In the genomic region with DNA sequence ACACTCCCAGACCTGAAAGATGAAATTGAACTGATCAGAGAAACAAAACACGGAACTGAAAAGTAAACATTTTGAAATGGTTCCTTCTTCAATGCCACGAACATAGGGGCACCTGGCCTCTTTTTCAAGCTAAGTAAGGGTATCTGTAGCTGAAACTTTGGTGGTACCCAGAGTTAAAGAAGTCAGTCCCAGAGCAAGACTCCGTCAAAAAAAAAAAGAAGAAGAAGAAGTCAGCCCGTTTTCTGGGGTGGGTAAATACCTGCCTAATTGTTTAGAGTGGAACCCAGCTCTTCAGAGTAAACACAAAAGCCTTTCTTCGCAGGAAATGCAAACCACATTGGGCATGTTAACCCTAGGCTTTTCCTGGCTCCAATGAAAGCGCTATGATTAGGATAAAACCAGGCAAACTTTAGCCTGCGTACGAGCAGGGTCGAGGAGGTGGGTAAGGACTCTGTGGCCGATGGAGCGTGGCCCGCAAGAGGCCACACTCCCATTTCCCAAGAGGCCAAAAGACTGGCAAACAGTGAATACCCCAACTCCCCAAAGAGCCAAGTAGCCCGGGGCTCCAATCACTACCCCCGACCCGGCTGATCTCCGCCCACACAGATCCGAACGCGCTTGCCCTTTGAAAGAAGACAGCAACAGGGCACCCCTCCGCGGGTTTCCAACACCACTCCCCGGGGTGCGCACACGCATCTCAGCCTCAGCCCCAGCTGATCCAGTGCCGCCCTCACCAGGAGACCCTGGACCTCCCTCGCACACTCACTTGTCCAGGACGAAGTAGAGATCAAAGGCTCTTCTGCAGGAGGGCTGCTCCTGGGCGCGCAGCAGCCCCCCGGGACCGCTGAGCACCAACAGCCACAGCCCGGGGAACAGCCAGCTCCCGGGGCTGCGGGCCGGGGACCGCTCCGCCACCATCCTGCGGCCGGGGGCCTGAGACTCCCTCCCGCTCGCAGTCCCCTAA, we compare ENCODE assay signal across 8 cellular contexts. TPM values are rescaled to one million over a fixed set of nuclear protein-coding genes. Genes with fewer than 3 reads are reported as not detected.
DNase-seq lines count a peak whose midpoint lies in the region; ATAC-seq and TF ChIP-seq lines count a peak whose summit lies in the region.

No MANE protein-coding gene starts in this region.

- H3K27me3 Mint-ChIP-seq in Caco-2 (ENCODE audit: insufficient read depth, unreplicated experiment) (peaks cover 10% of the 10 kb centered on the region), T-helper 17 cell (no peaks in the 10 kb centered on the region)

- H3K4me3 Mint-ChIP-seq in Caco-2 (ENCODE audit: unreplicated experiment) (peak overlapping the region; percentile 78), T-helper 17 cell (peak overlapping the region; percentile 97)

- H3K4me3 ChIP-seq in Caco-2 (ENCODE audit: low read depth, low read length) = peak overlapping the region; percentile 66
- H3K4me3 ChIP-seq in HUES48 (ENCODE audit: low read depth, low read length) = peak overlapping the region; percentile 80
- peak overlapping the region; percentile 75 for H3K4me3 ChIP-seq in iPS-20b (ENCODE audit: low read length)

- H3K4me1 ChIP-seq in Caco-2 = no peaks in the 10 kb centered on the region; the same call in 1 of the 2 replicates
- H3K4me1 ChIP-seq in HUES48 (ENCODE audit: control insufficient read depth, insufficient read depth, low read length) = peaks cover 14% of the 10 kb centered on the region
- peaks cover 7% of the 10 kb centered on the region; the same call in 1 of the 2 replicates for H3K4me1 ChIP-seq in iPS-20b (ENCODE audit: insufficient read depth, low read length)

- DNase-seq in Caco-2 (peak in 1 of 2 experiments; percentile 11), T-helper 17 cell (peak; percentile 38 to 54 (median 39)), astrocyte of the hippocampus (ENCODE audit: low read depth, low spot score) (peak; percentile 75), middle frontal gyrus (ENCODE audit: extremely low spot score, low spot score) (no peak)
- DNase-seq in stimulated activated CD4-positive, alpha-beta T cell treated with anti-CD3 and anti-CD28 coated beads, Interleukin-12 subunit alpha, Interleukin-12 subunit beta, amount 100 ng/mL, for 48 hours (ENCODE audit: low read depth in 2 of 3, low spot score in 1 of 3) = peak in 2 of 3 donors; percentile 40 to 50

- H3K27ac ChIP-seq in HUES48 (ENCODE audit: low read depth, low read length) (peak overlapping the region; percentile 83), iPS-20b (ENCODE audit: low read length) (no peak overlapping the region)

- no peak for TF ChIP-seq CTCF in Caco-2 (IDR thresholded peaks at IDR 0.05; ENCODE audit: insufficient read depth in 1 of 2, low read depth in 1 of 2, low read length in 1 of 2, severe bottlenecking in 1 of 2, unreplicated experiment in 1 of 2)

- CTCF ChIA-PET in Caco-2 (lab: Charles Lee) = no interaction called here

- H3K27me3 ChIP-seq in Caco-2 (replicated peaks; ENCODE audit: control insufficient read depth, insufficient read depth, low read length) = peaks cover 2% of the 10 kb centered on the region; the same call in 1 of the 2 replicates
- H3K27me3 ChIP-seq in HUES48 (ENCODE audit: control insufficient read depth, insufficient read depth, low read length) = peaks cover 30% of the 10 kb centered on the region
- peaks cover 38% of the 10 kb centered on the region for H3K27me3 ChIP-seq in iPS-20b (ENCODE audit: insufficient read depth, low read length)

- POLR2A ChIA-PET in Caco-2 (lab: Charles Lee) = no interaction called here

- H3K9me3 ChIP-seq in Caco-2 (no peaks in the 10 kb centered on the region), HUES48 (ENCODE audit: control insufficient read depth, insufficient read depth, low read length) (no peaks in the 10 kb centered on the region), T-helper 17 cell (ENCODE audit: control insufficient read depth, low read length, poor library complexity, severe bottlenecking) (no peaks in the 10 kb centered on the region), iPS-20b (ENCODE audit: insufficient read depth, low read depth, low read length) (no peaks in the 10 kb centered on the region)

- H3K36me3 ChIP-seq in Caco-2 (ENCODE audit: control insufficient read depth, insufficient read depth, low read length) (no peaks in the 10 kb centered on the region), HUES48 (ENCODE audit: control insufficient read depth, insufficient read depth, low read length) (no peaks in the 10 kb centered on the region), iPS-20b (ENCODE audit: insufficient read depth, low read depth, low read length) (no peaks in the 10 kb centered on the region)

- H3K27ac Mint-ChIP-seq in Caco-2 (ENCODE audit: unreplicated experiment) = no peak overlapping the region
- peak overlapping the region; percentile 99 for H3K27ac Mint-ChIP-seq in T-helper 17 cell

- 0 out of 2 replicates have a peak overlapping the region, but pooled peaks have one; percentile 8 for H3K9ac ChIP-seq in HUES48 (ENCODE audit: low read depth, low read length)
- peak overlapping the region; percentile 78; the same call in 1 of the 2 replicates for H3K9ac ChIP-seq in iPS-20b (ENCODE audit: low read depth, low read length)

- intact Hi-C loops in Caco-2 (cut with micrococcal nuclease; ENCODE audit: unreplicated experiment) = no loop called here

- H3K36me3 Mint-ChIP-seq in Caco-2 (ENCODE audit: insufficient read depth, unreplicated experiment) (peaks cover 5% of the 10 kb centered on the region), T-helper 17 cell (ENCODE audit: low read depth) (peaks cover 14% of the 10 kb centered on the region)

- H3K4me1 Mint-ChIP-seq in Caco-2 (ENCODE audit: low read depth, unreplicated experiment) (no peaks in the 10 kb centered on the region), T-helper 17 cell (peaks cover 51% of the 10 kb centered on the region)

- no peaks in the 10 kb centered on the region for H3K9me3 Mint-ChIP-seq in Caco-2 (ENCODE audit: unreplicated experiment)

- BruUV-seq in Caco-2 (replicated peaks; lab: Mats Ljungman, UMichigan) = no TSS peak

- ATAC-seq in GM21390 (IDR thresholded peaks at IDR 0.05; ENCODE audit: unreplicated experiment) (peak; percentile 30), T-helper 17 cell (peak; percentile 64)

RNA-seq across cellular contexts. Expression of a gene that starts 1.1 kb away (rescaled TPM):
- total RNA-seq in Caco-2 (2022) (0.97 and 1.4 TPM in 2 replicates), T-helper 17 cell (10 to 100 TPM; 58.0 to 58.9 TPM)

Comparison
In these comparisons a context has a peak if more than half of its experiments do, and no peak if none do; other contexts are left out.
1. RNA of a gene that starts 1.1 kb away (total RNA-seq): 58.0 to 58.9 TPM in T-helper 17 cell; 0.97 to 1.4 TPM in Caco-2; every median in the first group is over 10 times any median in the second.
2. Peak in every context shown above with its lines, with median percentiles within 50 percentile points of each other: H3K4me3 ChIP-seq.